17 cellular contexts compared by ENCODE assay signal in genomic region chr2:120567128-120567527, GRCh38.
A peak's percentile ranks its signal among the peaks of the same experiment; 100 is the strongest.
DNase-seq lines count a peak whose midpoint lies in the region; ATAC-seq, FAIRE-seq and TF ChIP-seq lines count a peak whose summit lies in the region.
"Had no signal": no experiment of that assay in that cellular context is flagged by ENCODE, and none has a peak within 500 bp of the region (broad histone marks: within the 10 kb centered on the region; RNA-seq: fewer than 3 reads in every experiment).

No MANE protein-coding gene starts in this region.

- H3K4me3 ChIP-seq in IMR-90 (ENCODE audit: insufficient read depth, low read depth, low read length) (no peak overlapping the region), brain microvascular endothelial cell (ENCODE audit: low read depth, low read length) (no peak overlapping the region), kidney (ENCODE audit: low read length in 2 of 2) (peak overlapping the region in 1 of 2 donors; percentile 8), gastrocnemius medialis (peak overlapping the region in 1 of 4 donors; percentile 4), tibial nerve (no peak overlapping the region), hepatocyte (no peak overlapping the region), small intestine (ENCODE audit: low read depth in 1 of 2, low read length in 2 of 2) (no peak overlapping the region), upper lobe of right lung (no peak overlapping the region)
- H3K4me3 ChIP-seq: GM12878 had no signal

- H3K79me2 ChIP-seq in hepatocyte = no peaks in the 10 kb centered on the region

- no peaks in the 10 kb centered on the region for H3K79me1 ChIP-seq in IMR-90 (ENCODE audit: low read depth in 1 of 2, low read length in 2 of 2)

- intact Hi-C loops in IMR-90 (cut with micrococcal nuclease) = no loop called here
- intact Hi-C loops in kidney (cut with DNase I) = no loop called here
- intact Hi-C loops in gastrocnemius medialis (cut with DNase I; ENCODE audit: low total_unique reads) = loop anchor here (5.0 kb wide), 1 partner anchor 110 kb away; no protein-coding TSS in a partner anchor
- intact Hi-C loops in upper lobe of right lung (cut with DNase I) = no loop called here

- H4K8ac ChIP-seq in IMR-90 (ENCODE audit: low read depth in 2 of 2, low read length in 2 of 2) = 0 out of 4 replicates have a peak overlapping the region, but pooled peaks of 1 of the 2 experiments have one; percentile 10

- peaks cover 7% of the 10 kb centered on the region for H3K27me3 ChIP-seq in IMR-90 (ENCODE audit: control insufficient read depth, insufficient read depth, low read length)
- no peaks in the 10 kb centered on the region for H3K27me3 ChIP-seq in brain microvascular endothelial cell (replicated peaks)
- no peaks in the 10 kb centered on the region for H3K27me3 ChIP-seq in gastrocnemius medialis
- H3K27me3 ChIP-seq in tibial nerve = no peaks in the 10 kb centered on the region
- H3K27me3 ChIP-seq in hepatocyte = no peaks in the 10 kb centered on the region
- H3K27me3 ChIP-seq in small intestine (ENCODE audit: control insufficient read depth in 2 of 2, insufficient read depth in 2 of 2, low read length in 2 of 2) = no peaks in the 10 kb centered on the region
- no peaks in the 10 kb centered on the region for H3K27me3 ChIP-seq in upper lobe of right lung

- no peak for DNase-seq in IMR-90
- DNase-seq in brain microvascular endothelial cell = no peak
- DNase-seq in kidney = no peak
- no peak for DNase-seq in gastrocnemius medialis
- DNase-seq in tibial nerve (ENCODE audit: low spot score in 2 of 2) = no peak
- no peak for DNase-seq in hepatocyte (ENCODE audit: low spot score)
- DNase-seq in small intestine = no peak
- no peak for DNase-seq in upper lobe of right lung
- DNase-seq: Calu3; CD4-positive, alpha-beta T cell; H9; MV-4-11; NCI-H1417 treated with DMSO at 0.1 percent for 48 hours; NCI-H2081; NCI-H526; PC-3 had no signal

- no TSS peak for BruUV-seq in IMR-90 (replicated peaks; lab: Mats Ljungman, UMichigan)

- peak overlapping the region; percentile 70 for H4K91ac ChIP-seq in IMR-90 (ENCODE audit: insufficient read depth, low read depth, low read length)

- no peaks in the 10 kb centered on the region for H3K36me3 ChIP-seq in IMR-90 (ENCODE audit: control insufficient read depth, insufficient read depth, low read length)
- no peaks in the 10 kb centered on the region for H3K36me3 ChIP-seq in brain microvascular endothelial cell (replicated peaks)
- no peaks in the 10 kb centered on the region for H3K36me3 ChIP-seq in kidney (ENCODE audit: control insufficient read depth in 1 of 2, insufficient read depth in 2 of 2, low read length in 2 of 2)
- no peaks in the 10 kb centered on the region for H3K36me3 ChIP-seq in gastrocnemius medialis
- H3K36me3 ChIP-seq in tibial nerve = no peaks in the 10 kb centered on the region
- H3K36me3 ChIP-seq in hepatocyte (replicated peaks; ENCODE audit: insufficient read depth, low read depth) = no peaks in the 10 kb centered on the region
- no peaks in the 10 kb centered on the region for H3K36me3 ChIP-seq in small intestine (ENCODE audit: control insufficient read depth in 2 of 2, insufficient read depth in 2 of 2, low read length in 2 of 2)
- no peaks in the 10 kb centered on the region for H3K36me3 ChIP-seq in upper lobe of right lung

- ATAC-seq in IMR-90 (ENCODE audit: low read depth) = no peak
- ATAC-seq in gastrocnemius medialis = no peak
- ATAC-seq in upper lobe of right lung = no peak
- ATAC-seq: GM12878, PC-3 had no signal

- no peak overlapping the region for H2BK20ac ChIP-seq in IMR-90 (ENCODE audit: low read depth, low read length)

- H2AK5ac ChIP-seq in IMR-90 (ENCODE audit: low read depth, low read length) = peak overlapping the region; percentile 35; the same call in 1 of the 2 replicates

- no peak for TF ChIP-seq EP300 in tibial nerve (IDR thresholded peaks at IDR 0.05)

- H2BK5ac ChIP-seq in IMR-90 (ENCODE audit: low read depth, low read length, poor library complexity, severe bottlenecking) = peak overlapping the region; percentile 19

- FAIRE-seq in kidney (lab: Jason Lieb, UNC) (no peak), small intestine (lab: Jason Lieb, UNC) (no peak)
- FAIRE-seq: GM12878 had no signal

- H2AFZ ChIP-seq in IMR-90 (replicated peaks; ENCODE audit: low read length, poor library complexity) = peak overlapping the region; percentile 46
- no peak overlapping the region for H2AFZ ChIP-seq in hepatocyte

- no peak for TF ChIP-seq CTCF in IMR-90 (conservative IDR thresholded peaks at IDR 0.05; ENCODE audit: low read depth, low read length)
- TF ChIP-seq CTCF in brain microvascular endothelial cell (IDR thresholded peaks at IDR 0.05; ENCODE audit: low read depth, low read length, missing control alignments) = no peak
- TF ChIP-seq CTCF in kidney (IDR thresholded peaks at IDR 0.05; ENCODE audit: borderline replicate concordance, extremely low read depth, insufficient read depth) = no peak
- no peak for TF ChIP-seq CTCF in gastrocnemius medialis (IDR thresholded peaks at IDR 0.05 in 4 of 5, conservative IDR thresholded peaks at IDR 0.05 in 1 of 5)
- TF ChIP-seq CTCF in tibial nerve (IDR thresholded peaks at IDR 0.05) = no peak
- TF ChIP-seq CTCF in hepatocyte (IDR thresholded peaks at IDR 0.05; ENCODE audit: poor library complexity) = no peak
- no peak for TF ChIP-seq CTCF in upper lobe of right lung (IDR thresholded peaks at IDR 0.05)

- H3K27ac ChIP-seq in IMR-90 (ENCODE audit: insufficient read depth, low read length) (no peak overlapping the region), brain microvascular endothelial cell (peak overlapping the region; percentile 70), kidney (ENCODE audit: low read depth in 2 of 2, low read length in 2 of 2) (peak overlapping the region; percentile 2 to 39), gastrocnemius medialis (peak overlapping the region; percentile 21 to 68 (median 38)), tibial nerve (peak overlapping the region in 1 of 4 donors; percentile 38), hepatocyte (no peak overlapping the region), small intestine (ENCODE audit: low read depth in 1 of 2, low read length in 1 of 2) (no peak overlapping the region), upper lobe of right lung (no peak overlapping the region)

- H3K9me2 ChIP-seq in hepatocyte (replicated peaks; ENCODE audit: insufficient read depth) = no peaks in the 10 kb centered on the region

- dilution Hi-C loops in IMR-90 (cut with HindIII; ENCODE audit: low sequenced_read_pairs, unreplicated experiment) = no loop called here

- peak overlapping the region; percentile 29; the same call in 1 of the 2 replicates for H3K14ac ChIP-seq in IMR-90 (replicated peaks; ENCODE audit: low read depth, low read length)

- TF ChIP-seq POLR2A in IMR-90 (IDR thresholded peaks at IDR 0.05; ENCODE audit: low read depth, low read length) (no peak), gastrocnemius medialis (IDR thresholded peaks at IDR 0.05) (no peak), tibial nerve (IDR thresholded peaks at IDR 0.05) (no peak)

- peaks cover 15% of the 10 kb centered on the region; the same call in 1 of the 2 replicates for H3K9me1 ChIP-seq in IMR-90 (ENCODE audit: insufficient read depth, low read length)

- H4K20me1 ChIP-seq in IMR-90 (ENCODE audit: insufficient read depth, low read length) (no peaks in the 10 kb centered on the region), hepatocyte (ENCODE audit: insufficient read depth, poor library complexity, severe bottlenecking) (no peaks in the 10 kb centered on the region)

- no peak overlapping the region for H3K56ac ChIP-seq in IMR-90 (ENCODE audit: extremely low read depth, insufficient read depth, low read length)

- POLR2A ChIA-PET in IMR-90 (lab: Charles Lee; ENCODE audit: unreplicated experiment) = no interaction called here

- peak overlapping the region; percentile 60; the same call in 1 of the 2 replicates for H3K4ac ChIP-seq in IMR-90 (ENCODE audit: low read depth, low read length)

- H4K5ac ChIP-seq in IMR-90 (ENCODE audit: low read depth, low read length) = no peak overlapping the region

- H3K9me3 ChIP-seq in IMR-90 (ENCODE audit: control insufficient read depth, insufficient read depth, low read length) (no peaks in the 10 kb centered on the region), kidney (ENCODE audit: control insufficient read depth in 1 of 2, low read length in 2 of 2) (no peaks in the 10 kb centered on the region), gastrocnemius medialis (no peaks in the 10 kb centered on the region), tibial nerve (no peaks in the 10 kb centered on the region), hepatocyte (ENCODE audit: low read depth) (no peaks in the 10 kb centered on the region), small intestine (ENCODE audit: control insufficient read depth, low read depth) (no peaks in the 10 kb centered on the region), upper lobe of right lung (no peaks in the 10 kb centered on the region)

- no CpG with 5 or more reads among the region's 2 CpGs for WGBS in IMR-90 (ENCODE audit: extremely low coverage in 2 of 2, insufficient read length in 1 of 2), 2 experiments
- 73 to 89% methylated on average over 2 of the region's 2 CpGs for WGBS in tibial nerve, 2 donors
- 77% methylated on average over 2 of the region's 2 CpGs for WGBS in hepatocyte (ENCODE audit: low lambda C conversion rate, missing lambda C conversion rate)
- 53 to 82% (median 60%) methylated on average over 2 of the region's 2 CpGs for WGBS in small intestine, 3 donors

- no peak overlapping the region for H3K18ac ChIP-seq in IMR-90 (ENCODE audit: low read depth, low read length)

- H3K4me2 ChIP-seq in IMR-90 (ENCODE audit: low read depth, low read length) (peak overlapping the region; percentile 36; the same call in 1 of the 2 replicates), hepatocyte (no peak overlapping the region)

- 0 out of 2 replicates have a peak overlapping the region, but pooled peaks have one; percentile 16 for H3K23ac ChIP-seq in IMR-90 (ENCODE audit: low read depth, low read length)

- H2BK15ac ChIP-seq in IMR-90 (ENCODE audit: low read depth, low read length) = no peak overlapping the region

- CTCF ChIA-PET in IMR-90 (lab: Yijun Ruan, JAX) = no interaction called here

- in situ Hi-C loops in IMR-90 (cut with MboI; ENCODE audit: low sequenced_read_pairs) (no loop called here), brain microvascular endothelial cell (cut with HindIII; ENCODE audit: low pct_ligation_motif_present, low sequenced_read_pairs) (no loop called here), gastrocnemius medialis (cut with MboI; ENCODE audit: low sequenced_read_pairs in 4 of 4) (loop anchor here in 3 of 4 donors (25.0 kb wide), 1 partner anchor 230 kb away; the partner anchor contains the start of gene INHBB (in 3 of the 3))

- H2BK120ac ChIP-seq in IMR-90 (ENCODE audit: low read depth, low read length) = peak overlapping the region; percentile 61

- H2AK9ac ChIP-seq in IMR-90 (replicated peaks; ENCODE audit: low read depth, low read length, poor library complexity) = peak overlapping the region; percentile 58

- no peak overlapping the region for H3K9ac ChIP-seq in IMR-90 (ENCODE audit: low read depth, low read length)
- peak overlapping the region in 1 of 2 donors; percentile 41 for H3K9ac ChIP-seq in kidney (ENCODE audit: low read length in 2 of 2)

- H3K4me1 ChIP-seq in IMR-90 (ENCODE audit: control insufficient read depth, insufficient read depth, low read length) (peaks cover 7% of the 10 kb centered on the region; the same call in 1 of the 2 replicates), kidney (ENCODE audit: control insufficient read depth in 1 of 2, insufficient read depth in 1 of 2, low read depth in 1 of 2, low read length in 2 of 2) (peaks cover 15 to 32% of the 10 kb centered on the region in 2 donors), gastrocnemius medialis (peaks cover 15% of the 10 kb centered on the region in 2 donors), tibial nerve (peaks cover 0 to 36% (median 5%) of the 10 kb centered on the region in 4 donors), hepatocyte (ENCODE audit: insufficient read depth) (peaks cover 38% of the 10 kb centered on the region), small intestine (ENCODE audit: control insufficient read depth in 2 of 2, insufficient read depth in 1 of 2, low read depth in 1 of 2, low read length in 1 of 2) (no peaks in the 10 kb centered on the region), upper lobe of right lung (no peaks in the 10 kb centered on the region)

- no peak for TF ChIP-seq RAD21 in IMR-90 (IDR thresholded peaks at IDR 0.05; ENCODE audit: low read length)

Comparison
In these comparisons a context has a peak if more than half of its experiments do, and no peak if none do; other contexts are left out.
1. H3K27ac ChIP-seq: peak in brain microvascular endothelial cell (single experiment), kidney (2 of 2) and gastrocnemius medialis (4 of 4); none in IMR-90 (single experiment), hepatocyte (single experiment), small intestine (0 of 2) and upper lobe of right lung (single experiment).
2. in situ Hi-C loops: an anchor here in gastrocnemius medialis (25.0 kb wide); none called in IMR-90 and brain microvascular endothelial cell.